In genomic region chr7:15972767-15973362, GRCh38 we compare ENCODE assay signal across 13 cellular contexts.
DNase-seq lines count a peak whose midpoint lies in the region; ATAC-seq, FAIRE-seq and TF ChIP-seq lines count a peak whose summit lies in the region.
"Had no signal": no experiment of that assay in that cellular context is flagged by ENCODE, and none has a peak within 500 bp of the region (broad histone marks: within the 10 kb centered on the region; RNA-seq: fewer than 3 reads in every experiment).

No MANE protein-coding gene starts in this region.

- H3K27ac ChIP-seq in CD4-positive, alpha-beta T cell (ENCODE audit: low read depth, low read length), result no peak overlapping the region
- H3K27ac ChIP-seq: RWPE1, upper lobe of left lung, WERI-Rb-1 had no signal

- CTCF ChIA-PET in CD4-positive, alpha-beta T cell (lab: Charles Lee), result no interaction called here

- POLR2A ChIA-PET in CD4-positive, alpha-beta T cell (lab: Charles Lee), result no interaction called here

- H3K4me3 Mint-ChIP-seq in CD4-positive, alpha-beta T cell, result no peak overlapping the region

- no peaks in the 10 kb centered on the region for H3K9me3 Mint-ChIP-seq in CD4-positive, alpha-beta T cell

- DNase-seq in Right ventricle myocardium superior (no peak), cardiac septum (ENCODE audit: low spot score) (no peak), amniotic epithelial cell (ENCODE audit: low read depth) (peak; percentile 37), left ventricle myocardium superior (no peak), urothelium cell line (ENCODE audit: low spot score) (peak; percentile 12), NK-92 (lab: John Stamatoyannopoulos, UW; ENCODE audit: unreplicated experiment) (no peak)
- DNase-seq in CD4-positive, alpha-beta T cell, result no peak
- DNase-seq: amniotic stem cell, NCI-H1092, upper lobe of left lung, WERI-Rb-1 had no signal

- no peak for TF ChIP-seq CTCF in CD4-positive, alpha-beta T cell (IDR thresholded peaks at IDR 0.05)

- no peak for FAIRE-seq in urothelium cell line (lab: Jason Lieb, UNC)

- H3K27me3 Mint-ChIP-seq in CD4-positive, alpha-beta T cell, result no peaks in the 10 kb centered on the region

- no peaks in the 10 kb centered on the region for H3K27me3 ChIP-seq in CD4-positive, alpha-beta T cell (ENCODE audit: control insufficient read depth, insufficient read depth, low read length)
- H3K27me3 ChIP-seq: upper lobe of left lung had no signal

- no peaks in the 10 kb centered on the region for H3K9me3 ChIP-seq in CD4-positive, alpha-beta T cell (ENCODE audit: control insufficient read depth, low read length)
- H3K9me3 ChIP-seq: upper lobe of left lung had no signal

- intact Hi-C loops in Right ventricle myocardium superior (cut with DNase I), result no loop called here
- intact Hi-C loops in cardiac septum (cut with DNase I), result no loop called here
- intact Hi-C loops in left ventricle myocardium superior (cut with micrococcal nuclease), result no loop called here
- intact Hi-C loops in CD4-positive, alpha-beta T cell (cut with DNase I, micrococcal nuclease), result no loop called here

- peak; percentile 68 for ATAC-seq in Right ventricle myocardium superior (ENCODE audit: poor library complexity)
- ATAC-seq in left ventricle myocardium superior, result peak; percentile 37
- no peak for ATAC-seq in GM19467 (IDR thresholded peaks at IDR 0.05; ENCODE audit: unreplicated experiment)
- ATAC-seq in CD4-positive, alpha-beta T cell (ENCODE audit: poor library complexity), result no peak

- no peaks in the 10 kb centered on the region for H3K4me1 Mint-ChIP-seq in CD4-positive, alpha-beta T cell (ENCODE audit: low read depth)

- H3K36me3 Mint-ChIP-seq in CD4-positive, alpha-beta T cell (ENCODE audit: low read depth), result no peaks in the 10 kb centered on the region

- no peak overlapping the region for H3K27ac Mint-ChIP-seq in CD4-positive, alpha-beta T cell

Comparison
In these comparisons a context has a peak if more than half of its experiments do, and no peak if none do; other contexts are left out.
1. ATAC-seq: peak in Right ventricle myocardium superior (single experiment) and left ventricle myocardium superior (single experiment); none in GM19467 (single experiment) and CD4-positive, alpha-beta T cell (single experiment).
2. DNase-seq: peak in amniotic epithelial cell (single experiment) and urothelium cell line (single experiment); none in Right ventricle myocardium superior (single experiment), cardiac septum (single experiment), left ventricle myocardium superior (single experiment), CD4-positive, alpha-beta T cell (0 of 10) and NK-92 (single experiment).